ENCODE assay signal across 15 cellular contexts in genomic region chr2:8118940-8119781, GRCh38.
DNase-seq lines count a peak whose midpoint lies in the region; ATAC-seq and TF ChIP-seq lines count a peak whose summit lies in the region.
"Had no signal": no experiment of that assay in that cellular context is flagged by ENCODE, and none has a peak within 500 bp of the region (broad histone marks: within the 10 kb centered on the region; RNA-seq: fewer than 3 reads in every experiment).

No MANE protein-coding gene starts in this region.

- intact Hi-C loops in PC-3 (cut with micrococcal nuclease), result no loop called here
- intact Hi-C loops in MCF 10A (cut with micrococcal nuclease), result no loop called here

- H3K4me3 ChIP-seq in PC-3 (ENCODE audit: low read length), result peak overlapping the region; percentile 40
- H3K4me3 ChIP-seq in mesendoderm (ENCODE audit: low read length), result no peak overlapping the region
- H3K4me3 ChIP-seq in subcutaneous abdominal adipose tissue (ENCODE audit: low read depth in 1 of 5, low read length in 5 of 5), result no peak overlapping the region
- H3K4me3 ChIP-seq: gastroesophageal sphincter, SJSA1 had no signal

- H2BK15ac ChIP-seq in mesendoderm (replicated peaks; ENCODE audit: low read depth), result no peak overlapping the region

- H3F3A ChIP-seq in PC-3 (ENCODE audit: low read length, unreplicated experiment), result no peaks in the 10 kb centered on the region

- no peak overlapping the region for H4K8ac ChIP-seq in mesendoderm (ENCODE audit: low read depth, low read length)

- peak overlapping the region; percentile 31 for H3K18ac ChIP-seq in mesendoderm (ENCODE audit: low read length)

- peak overlapping the region; percentile 69 for H3K27ac Mint-ChIP-seq in MCF 10A (ENCODE audit: low read depth, unreplicated experiment)

- H3K36me3 Mint-ChIP-seq in MCF 10A (ENCODE audit: insufficient read depth, unreplicated experiment), result no peaks in the 10 kb centered on the region

- DNase-seq in PC-3 (no peak), MCF 10A (ENCODE audit: unreplicated experiment) (no peak), mesendoderm (peak; percentile 6), hepatic stellate cell (ENCODE audit: low spot score) (no peak), NCI-H1930 (lab: John Stamatoyannopoulos, UW) (no peak)
- DNase-seq: activated CD8-positive, alpha-beta memory T cell treated with anti-CD3 and anti-CD28 coated beads, Interleukin-2, amount 50 U/mL, for 4 hours; amygdala; KBM-7; NCI-H1694 treated with DMSO at 0.1 percent for 48 hours; NCI-H82; stimulated activated naive CD8-positive, alpha-beta T cell treated with anti-CD3 and anti-CD28 coated beads, Interleukin-15, amount 100 ng/mL, for 72 hours had no signal

- TF ChIP-seq CTCF in PC-3 (conservative IDR thresholded peaks at IDR 0.05; ENCODE audit: low read depth, low read length), result no peak
- TF ChIP-seq CTCF in MCF 10A (IDR thresholded peaks at IDR 0.05; ENCODE audit: unreplicated experiment), result no peak

- H3K79me2 ChIP-seq in PC-3 (ENCODE audit: low read length) (no peaks in the 10 kb centered on the region), mesendoderm (ENCODE audit: control insufficient read depth, insufficient read depth, low read length) (no peaks in the 10 kb centered on the region)

- H3K9me3 ChIP-seq in PC-3 (ENCODE audit: low read length) (no peaks in the 10 kb centered on the region), subcutaneous abdominal adipose tissue (ENCODE audit: control insufficient read depth in 5 of 5, low read length in 5 of 5) (no peaks in the 10 kb centered on the region)
- H3K9me3 ChIP-seq: gastroesophageal sphincter, SJSA1 had no signal

- POLR2A ChIA-PET in PC-3 (lab: Charles Lee; ENCODE audit: unreplicated experiment) (no interaction called here), MCF 10A (lab: Yijun Ruan, JAX) (interaction anchor here (0.5 kb wide), 1 partner anchor 611 kb away, joined by 3 read pairs; no protein-coding TSS in a partner anchor)

- H3K4me1 ChIP-seq in PC-3 (ENCODE audit: insufficient read depth, low read length), result peaks cover 23% of the 10 kb centered on the region
- H3K4me1 ChIP-seq in mesendoderm (ENCODE audit: control insufficient read depth, low read depth, low read length), result peaks cover 4% of the 10 kb centered on the region
- H3K4me1 ChIP-seq in subcutaneous abdominal adipose tissue (ENCODE audit: control insufficient read depth in 5 of 5, insufficient read depth in 5 of 5, low read length in 5 of 5), result peaks cover 3 to 50% (median 33%) of the 10 kb centered on the region in 5 donors
- H3K4me1 ChIP-seq: SJSA1 had no signal

- H4K5ac ChIP-seq in mesendoderm (ENCODE audit: low read length), result no peak overlapping the region

- no peak overlapping the region for H3K23ac ChIP-seq in mesendoderm (ENCODE audit: low read length)

- H3K9ac ChIP-seq in PC-3 (ENCODE audit: low read length) (peak overlapping the region; percentile 43), mesendoderm (ENCODE audit: low read length) (no peak overlapping the region), subcutaneous abdominal adipose tissue (ENCODE audit: low read length in 5 of 5) (peak overlapping the region in 3 of 5 donors; percentile 3 to 27 (median 23))

- H3K36me3 ChIP-seq in PC-3 (ENCODE audit: low read depth, low read length), result no peaks in the 10 kb centered on the region
- no peaks in the 10 kb centered on the region for H3K36me3 ChIP-seq in mesendoderm (ENCODE audit: control insufficient read depth, insufficient read depth, low read length)
- no peaks in the 10 kb centered on the region for H3K36me3 ChIP-seq in subcutaneous abdominal adipose tissue (ENCODE audit: control insufficient read depth in 5 of 5, insufficient read depth in 5 of 5, low read length in 5 of 5)
- H3K36me3 ChIP-seq: gastroesophageal sphincter, SJSA1 had no signal

- peak overlapping the region; percentile 66 for H2AFZ ChIP-seq in PC-3 (ENCODE audit: low read length)

- no TSS peak for BruUV-seq in PC-3 (replicated peaks; lab: Mats Ljungman, UMichigan)
- no TSS peak for BruUV-seq in MCF 10A (replicated peaks; lab: Mats Ljungman, UMichigan)

- H3K79me1 ChIP-seq in mesendoderm (ENCODE audit: low read length), result no peaks in the 10 kb centered on the region

- no peaks in the 10 kb centered on the region for H3K9me2 ChIP-seq in PC-3 (replicated peaks; ENCODE audit: low read length)

- CTCF ChIA-PET in PC-3 (lab: Charles Lee) (no interaction called here), MCF 10A (lab: Yijun Ruan, JAX) (no interaction called here)

- H3K4me2 ChIP-seq in PC-3 (ENCODE audit: low read length), result peak overlapping the region; percentile 78
- no peak overlapping the region for H3K4me2 ChIP-seq in mesendoderm (ENCODE audit: low read length)

- no peak overlapping the region for H2AK5ac ChIP-seq in mesendoderm (ENCODE audit: low read length)

- H3K9me3 Mint-ChIP-seq in MCF 10A (ENCODE audit: unreplicated experiment), result no peaks in the 10 kb centered on the region
- H3K9me3 Mint-ChIP-seq: stimulated activated naive CD8-positive, alpha-beta T cell treated with anti-CD3 and anti-CD28 coated beads, Interleukin-15, amount 100 ng/mL, for 72 hours had no signal

- H2BK120ac ChIP-seq in mesendoderm (ENCODE audit: low read depth, low read length), result no peak overlapping the region

- no peaks in the 10 kb centered on the region for H3K27me3 Mint-ChIP-seq in MCF 10A (ENCODE audit: insufficient read depth, unreplicated experiment)
- H3K27me3 Mint-ChIP-seq: stimulated activated naive CD8-positive, alpha-beta T cell treated with anti-CD3 and anti-CD28 coated beads, Interleukin-15, amount 100 ng/mL, for 72 hours had no signal

- ATAC-seq in PC-3 (no peak), GM19395 (IDR thresholded peaks at IDR 0.05; ENCODE audit: unreplicated experiment) (no peak)

- no peaks in the 10 kb centered on the region for H4K20me1 ChIP-seq in PC-3 (ENCODE audit: low read length)

- H2BK5ac ChIP-seq in mesendoderm (ENCODE audit: low read length), result no peak overlapping the region

- peak overlapping the region; percentile 77 for H3K27ac ChIP-seq in PC-3 (ENCODE audit: low read length)
- H3K27ac ChIP-seq in mesendoderm (ENCODE audit: low read depth, low read length), result no peak overlapping the region
- peak overlapping the region; percentile 85 for H3K27ac ChIP-seq in subcutaneous abdominal adipose tissue (ENCODE audit: low read depth, low read length)
- H3K27ac ChIP-seq: SJSA1 had no signal

- no peak overlapping the region for H3K56ac ChIP-seq in mesendoderm (ENCODE audit: low read length)

- no peak overlapping the region for H3K4ac ChIP-seq in mesendoderm (ENCODE audit: low read depth, low read length)

- H3K4me3 Mint-ChIP-seq in MCF 10A (ENCODE audit: unreplicated experiment), result peak overlapping the region; percentile 40
- H3K4me3 Mint-ChIP-seq: stimulated activated naive CD8-positive, alpha-beta T cell treated with anti-CD3 and anti-CD28 coated beads, Interleukin-15, amount 100 ng/mL, for 72 hours had no signal

- peaks cover 9% of the 10 kb centered on the region for H3K4me1 Mint-ChIP-seq in MCF 10A (ENCODE audit: insufficient read depth, unreplicated experiment)

- no CpG with 5 or more reads among the region's 14 CpGs for WGBS in mesendoderm (ENCODE audit: extremely low coverage, insufficient coverage, low lambda C conversion rate)

- H3K27me3 ChIP-seq in PC-3 (ENCODE audit: low read length) (no peaks in the 10 kb centered on the region), mesendoderm (ENCODE audit: insufficient read depth, low read length, poor library complexity) (no peaks in the 10 kb centered on the region), subcutaneous abdominal adipose tissue (ENCODE audit: control insufficient read depth in 5 of 5, insufficient read depth in 4 of 5, low read length in 5 of 5) (no peaks in the 10 kb centered on the region)
- H3K27me3 ChIP-seq: gastroesophageal sphincter, SJSA1 had no signal
